Comparison of ENCODE assay signal across 1 cellular context in the genomic region with DNA sequence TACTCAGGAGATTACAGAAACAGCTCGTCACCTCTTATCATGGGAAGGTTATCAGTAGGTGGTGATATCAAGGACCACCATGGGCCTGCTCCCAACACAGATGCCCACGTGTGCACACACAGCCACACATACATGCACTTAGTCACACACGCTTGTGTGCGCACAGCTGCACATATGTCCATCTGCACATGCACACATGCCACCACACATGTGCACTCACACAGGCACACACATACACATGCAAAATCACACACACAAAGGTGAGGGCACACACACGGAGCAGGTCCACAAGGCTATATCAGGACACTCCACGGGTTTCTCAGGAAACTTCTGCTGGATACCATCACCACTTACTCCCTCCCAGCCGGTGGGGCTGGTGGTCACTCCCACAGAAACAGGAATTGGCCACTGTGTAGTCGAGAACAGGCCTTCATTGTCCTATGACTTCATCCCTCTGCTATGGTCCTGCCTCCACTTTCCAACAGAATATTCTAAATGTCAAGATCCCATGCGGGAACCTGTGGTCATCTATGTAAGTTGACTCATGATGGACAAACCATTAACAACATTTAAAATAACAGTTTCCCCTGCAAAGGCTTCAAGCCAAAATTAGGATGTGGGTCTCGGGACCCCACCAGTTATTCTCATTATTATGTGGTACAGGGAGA.
TF ChIP-seq lines count a peak whose summit lies in the region.

No MANE protein-coding gene starts in this region.

TF ChIP-seq in K562, 482 proteins besides CTCF, POLR2A, EP300 and RAD21 (continued from another document):
- TF ChIP-seq, protein P1, sequence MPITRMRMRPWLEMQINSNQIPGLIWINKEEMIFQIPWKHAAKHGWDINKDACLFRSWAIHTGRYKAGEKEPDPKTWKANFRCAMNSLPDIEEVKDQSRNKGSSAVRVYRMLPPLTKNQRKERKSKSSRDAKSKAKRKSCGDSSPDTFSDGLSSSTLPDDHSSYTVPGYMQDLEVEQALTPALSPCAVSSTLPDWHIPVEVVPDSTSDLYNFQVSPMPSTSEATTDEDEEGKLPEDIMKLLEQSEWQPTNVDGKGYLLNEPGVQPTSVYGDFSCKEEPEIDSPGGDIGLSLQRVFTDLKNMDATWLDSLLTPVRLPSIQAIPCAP (CRISPR knock-in tag; IDR thresholded peaks at IDR 0.05; ENCODE audit: borderline replicate concordance) = no peak
- TF ChIP-seq FOXM1 (IDR thresholded peaks at IDR 0.05; ENCODE audit: low read depth) = no peak
- no peak for TF ChIP-seq FOXM1 (CRISPR knock-in tag; IDR thresholded peaks at IDR 0.05; ENCODE audit: low read depth)
- no peak for TF ChIP-seq KLF6 (CRISPR knock-in tag; IDR thresholded peaks at IDR 0.05; ENCODE audit: borderline replicate concordance)
- TF ChIP-seq, protein P2, sequence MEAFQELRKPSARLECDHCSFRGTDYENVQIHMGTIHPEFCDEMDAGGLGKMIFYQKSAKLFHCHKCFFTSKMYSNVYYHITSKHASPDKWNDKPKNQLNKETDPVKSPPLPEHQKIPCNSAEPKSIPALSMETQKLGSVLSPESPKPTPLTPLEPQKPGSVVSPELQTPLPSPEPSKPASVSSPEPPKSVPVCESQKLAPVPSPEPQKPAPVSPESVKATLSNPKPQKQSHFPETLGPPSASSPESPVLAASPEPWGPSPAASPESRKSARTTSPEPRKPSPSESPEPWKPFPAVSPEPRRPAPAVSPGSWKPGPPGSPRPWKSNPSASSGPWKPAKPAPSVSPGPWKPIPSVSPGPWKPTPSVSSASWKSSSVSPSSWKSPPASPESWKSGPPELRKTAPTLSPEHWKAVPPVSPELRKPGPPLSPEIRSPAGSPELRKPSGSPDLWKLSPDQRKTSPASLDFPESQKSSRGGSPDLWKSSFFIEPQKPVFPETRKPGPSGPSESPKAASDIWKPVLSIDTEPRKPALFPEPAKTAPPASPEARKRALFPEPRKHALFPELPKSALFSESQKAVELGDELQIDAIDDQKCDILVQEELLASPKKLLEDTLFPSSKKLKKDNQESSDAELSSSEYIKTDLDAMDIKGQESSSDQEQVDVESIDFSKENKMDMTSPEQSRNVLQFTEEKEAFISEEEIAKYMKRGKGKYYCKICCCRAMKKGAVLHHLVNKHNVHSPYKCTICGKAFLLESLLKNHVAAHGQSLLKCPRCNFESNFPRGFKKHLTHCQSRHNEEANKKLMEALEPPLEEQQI (IDR thresholded peaks at IDR 0.05) = no peak
- no peak for TF ChIP-seq BCOR (IDR thresholded peaks at IDR 0.05)
- no peak for TF ChIP-seq HCFC1 (IDR thresholded peaks at IDR 0.05; ENCODE audit: low read depth, low read length)
- no peak for TF ChIP-seq POLR2AphosphoS5 (IDR thresholded peaks at IDR 0.05; ENCODE audit: control insufficient read depth, insufficient read depth, low read depth, low read length)
- no peak for TF ChIP-seq PCBP1 (IDR thresholded peaks at IDR 0.05; ENCODE audit: low read depth, low read length, poor library complexity, severe bottlenecking)
- TF ChIP-seq, protein P3, sequence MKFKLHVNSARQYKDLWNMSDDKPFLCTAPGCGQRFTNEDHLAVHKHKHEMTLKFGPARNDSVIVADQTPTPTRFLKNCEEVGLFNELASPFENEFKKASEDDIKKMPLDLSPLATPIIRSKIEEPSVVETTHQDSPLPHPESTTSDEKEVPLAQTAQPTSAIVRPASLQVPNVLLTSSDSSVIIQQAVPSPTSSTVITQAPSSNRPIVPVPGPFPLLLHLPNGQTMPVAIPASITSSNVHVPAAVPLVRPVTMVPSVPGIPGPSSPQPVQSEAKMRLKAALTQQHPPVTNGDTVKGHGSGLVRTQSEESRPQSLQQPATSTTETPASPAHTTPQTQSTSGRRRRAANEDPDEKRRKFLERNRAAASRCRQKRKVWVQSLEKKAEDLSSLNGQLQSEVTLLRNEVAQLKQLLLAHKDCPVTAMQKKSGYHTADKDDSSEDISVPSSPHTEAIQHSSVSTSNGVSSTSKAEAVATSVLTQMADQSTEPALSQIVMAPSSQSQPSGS (CRISPR knock-in tag; IDR thresholded peaks at IDR 0.05) = no peak
- TF ChIP-seq CREB1 (IDR thresholded peaks at IDR 0.05) = no peak
- TF ChIP-seq CREB1 (CRISPR knock-in tag; IDR thresholded peaks at IDR 0.05) = 0 out of 2 replicates have a peak, but pooled peaks have one; percentile 25
- TF ChIP-seq, protein P4, sequence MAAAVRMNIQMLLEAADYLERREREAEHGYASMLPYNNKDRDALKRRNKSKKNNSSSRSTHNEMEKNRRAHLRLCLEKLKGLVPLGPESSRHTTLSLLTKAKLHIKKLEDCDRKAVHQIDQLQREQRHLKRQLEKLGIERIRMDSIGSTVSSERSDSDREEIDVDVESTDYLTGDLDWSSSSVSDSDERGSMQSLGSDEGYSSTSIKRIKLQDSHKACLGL (CRISPR knock-in tag; IDR thresholded peaks at IDR 0.05; ENCODE audit: borderline replicate concordance, poor library complexity, severe bottlenecking) = no peak
- no peak for TF ChIP-seq ZNF561 (CRISPR knock-in tag; conservative IDR thresholded peaks at IDR 0.05)
- TF ChIP-seq SNRNP70 (optimal IDR thresholded peaks at IDR 0.05; ENCODE audit: low read depth, low read length) = no peak
- TF ChIP-seq, protein P5, sequence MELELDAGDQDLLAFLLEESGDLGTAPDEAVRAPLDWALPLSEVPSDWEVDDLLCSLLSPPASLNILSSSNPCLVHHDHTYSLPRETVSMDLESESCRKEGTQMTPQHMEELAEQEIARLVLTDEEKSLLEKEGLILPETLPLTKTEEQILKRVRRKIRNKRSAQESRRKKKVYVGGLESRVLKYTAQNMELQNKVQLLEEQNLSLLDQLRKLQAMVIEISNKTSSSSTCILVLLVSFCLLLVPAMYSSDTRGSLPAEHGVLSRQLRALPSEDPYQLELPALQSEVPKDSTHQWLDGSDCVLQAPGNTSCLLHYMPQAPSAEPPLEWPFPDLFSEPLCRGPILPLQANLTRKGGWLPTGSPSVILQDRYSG (tag; conservative IDR thresholded peaks at IDR 0.05; ENCODE audit: low read depth) = no peak
- no peak for TF ChIP-seq FOXK2 (conservative IDR thresholded peaks at IDR 0.05 in 1 of 2, IDR thresholded peaks at IDR 0.05 in 1 of 2; ENCODE audit: low read depth in 2 of 2)
TF ChIP-seq in K562: peak in this region for 46.
